Comparison of ENCODE assay signal across 9 cellular contexts in the genomic region with DNA sequence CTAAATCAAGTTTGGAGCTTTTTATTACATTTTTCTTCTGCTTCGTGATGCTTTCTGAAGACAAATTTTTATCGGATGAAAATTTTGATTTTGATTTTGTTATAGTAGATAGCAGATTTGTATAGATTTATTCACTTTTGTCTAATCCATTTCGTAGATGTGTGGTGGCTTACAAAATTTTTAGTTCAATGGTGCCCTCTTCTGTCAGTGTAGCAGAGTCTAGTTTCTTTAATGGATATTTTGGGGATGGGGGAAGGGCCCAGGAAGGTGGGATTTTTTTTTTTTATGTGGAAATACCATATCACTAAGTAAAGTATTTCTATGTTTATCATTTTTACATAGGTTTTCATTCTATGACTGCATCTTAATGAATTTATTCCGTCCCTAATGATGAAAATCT.
A peak's percentile ranks its signal among the peaks of the same experiment; 100 is the strongest.
DNase-seq lines count a peak whose midpoint lies in the region; ATAC-seq and TF ChIP-seq lines count a peak whose summit lies in the region.
"Had no signal": no experiment of that assay in that cellular context is flagged by ENCODE, and none has a peak within 500 bp of the region (broad histone marks: within the 10 kb centered on the region; RNA-seq: fewer than 3 reads in every experiment).

No MANE protein-coding gene starts in this region.

- TF ChIP-seq CTCF in brain microvascular endothelial cell (IDR thresholded peaks at IDR 0.05; ENCODE audit: low read depth, low read length, missing control alignments) (peak; percentile 55), lower leg skin (IDR thresholded peaks at IDR 0.05) (no peak)

- no peaks in the 10 kb centered on the region for H3K27me3 ChIP-seq in brain microvascular endothelial cell (replicated peaks)

- in situ Hi-C loops in brain microvascular endothelial cell (cut with HindIII; ENCODE audit: low pct_ligation_motif_present, low sequenced_read_pairs), result no loop called here

- H3K4me3 ChIP-seq in brain microvascular endothelial cell (ENCODE audit: low read depth, low read length) (no peak overlapping the region), lower leg skin (ENCODE audit: low read depth, poor library complexity, severe bottlenecking) (no peak overlapping the region)

- DNase-seq in EL (peak; percentile 55), NCI-H2081 treated with DMSO at 0.1 percent for 48 hours (lab: John Stamatoyannopoulos, UW) (peak; percentile 22), brain microvascular endothelial cell (peak; percentile 36), lung microvascular endothelial cell (ENCODE audit: low read depth in 2 of 2) (peak; percentile 21 to 55), substantia nigra (lab: John Stamatoyannopoulos, UW) (no peak), amygdala (lab: John Stamatoyannopoulos, UW) (no peak), lower leg skin (ENCODE audit: low spot score in 2 of 2) (no peak)
- DNase-seq: midbrain had no signal

- H3K36me3 ChIP-seq in brain microvascular endothelial cell (replicated peaks), result no peaks in the 10 kb centered on the region

- no peak for TF ChIP-seq POLR2A in lower leg skin (IDR thresholded peaks at IDR 0.05)

- H3K27ac ChIP-seq in brain microvascular endothelial cell, result no peak overlapping the region
- H3K27ac ChIP-seq in substantia nigra (ENCODE audit: low read depth, low read length, poor library complexity, severe bottlenecking), result no peak overlapping the region

- 62 to 66% methylated on average over 4 of the region's 4 CpGs for WGBS in lower leg skin, 2 donors

- intact Hi-C loops in lower leg skin (cut with DNase I; ENCODE audit: low total_unique reads), result no loop called here

- no peak for ATAC-seq in GM19463 (IDR thresholded peaks at IDR 0.05; ENCODE audit: unreplicated experiment)

Comparison
In these comparisons a context has a peak if more than half of its experiments do, and no peak if none do; other contexts are left out.
1. DNase-seq: peak in EL (single experiment), NCI-H2081 treated with DMSO at 0.1 percent for 48 hours (single experiment), brain microvascular endothelial cell (single experiment) and lung microvascular endothelial cell (2 of 2); none in substantia nigra (0 of 49), amygdala (0 of 56) and lower leg skin (0 of 2).